Comparison of ENCODE assay signal across 8 cellular contexts in genomic region chr13:99200433-99201167, GRCh38. TPM values are rescaled to one million over a fixed set of nuclear protein-coding genes. Genes with fewer than 3 reads are reported as not detected.
DNase-seq lines count a peak whose midpoint lies in the region; ATAC-seq and TF ChIP-seq lines count a peak whose summit lies in the region.

Gene UBAC2 (plus strand): TSS chr13:99200854. CDS start chr13:99200909, 55 bp downstream.

- intact Hi-C loops in PC-9 (cut with micrococcal nuclease; ENCODE audit: unreplicated experiment): no loop called here

- H4K20me1 ChIP-seq in PC-9 (ENCODE audit: insufficient read depth): peaks cover 35% of the 10 kb centered on the region

- no peaks in the 10 kb centered on the region for H3K9me2 ChIP-seq in PC-9 (ENCODE audit: insufficient read depth)

- H3K9me3 ChIP-seq in PC-9 (ENCODE audit: insufficient read depth, low read depth): no peaks in the 10 kb centered on the region
- H3K9me3 ChIP-seq in esophagus (ENCODE audit: control insufficient read depth in 2 of 2, insufficient read depth in 1 of 2, low read depth in 1 of 2, low read length in 1 of 2): no peaks in the 10 kb centered on the region
- no peaks in the 10 kb centered on the region for H3K9me3 ChIP-seq in muscle layer of duodenum (ENCODE audit: control insufficient read depth in 1 of 2, low read length in 2 of 2)

- H3K4me1 ChIP-seq in PC-9 (replicated peaks; ENCODE audit: insufficient read depth) (peaks cover 57% of the 10 kb centered on the region), esophagus (ENCODE audit: control insufficient read depth in 2 of 2, insufficient read depth in 2 of 2, low read length in 1 of 2) (peaks cover 0 to 16% of the 10 kb centered on the region in 2 donors), muscle layer of duodenum (ENCODE audit: control insufficient read depth in 1 of 2, insufficient read depth in 2 of 2, low read length in 2 of 2) (peaks cover 0 to 13% of the 10 kb centered on the region in 2 donors)

- H3F3A ChIP-seq in PC-9 (ENCODE audit: insufficient read depth, low read depth): peaks cover 61% of the 10 kb centered on the region

- peak; percentile 63 for ATAC-seq in GM21619 (IDR thresholded peaks at IDR 0.05; ENCODE audit: unreplicated experiment)

- H3K27me3 ChIP-seq in PC-9 (ENCODE audit: insufficient read depth, low read depth): no peaks in the 10 kb centered on the region
- no peaks in the 10 kb centered on the region for H3K27me3 ChIP-seq in esophagus (ENCODE audit: control insufficient read depth in 1 of 2, insufficient read depth in 2 of 2, low read length in 2 of 2)
- H3K27me3 ChIP-seq in muscle layer of duodenum (ENCODE audit: low read depth, low read length): no peaks in the 10 kb centered on the region

- peaks cover 48% of the 10 kb centered on the region for H3K36me3 Mint-ChIP-seq in activated T-cell treated with anti-CD3 and anti-CD28 coated beads, Interleukin-2, amount 50 U/mL, for 24 hours (ENCODE audit: low read depth)

- H3K4me3 ChIP-seq in Jurkat, Clone E6-1 (ENCODE audit: low read length): peak within 1 kb of the TSS; percentile 93
- peak within 1 kb of the TSS; percentile 99 for H3K4me3 ChIP-seq in PC-9
- peak within 1 kb of the TSS; percentile 94 for H3K4me3 ChIP-seq in esophagus (ENCODE audit: low read depth in 1 of 2, low read length in 2 of 2)
- peak within 1 kb of the TSS; percentile 96 to 97 for H3K4me3 ChIP-seq in muscle layer of duodenum (ENCODE audit: low read depth in 1 of 2, low read length in 2 of 2)

- TF ChIP-seq CTCF in PC-9 (conservative IDR thresholded peaks at IDR 0.05): no peak

- H3K4me3 Mint-ChIP-seq in activated T-cell treated with anti-CD3 and anti-CD28 coated beads, Interleukin-2, amount 50 U/mL, for 24 hours: peak within 1 kb of the TSS; percentile 96

- peaks cover 71% of the 10 kb centered on the region for H3K4me1 Mint-ChIP-seq in activated T-cell treated with anti-CD3 and anti-CD28 coated beads, Interleukin-2, amount 50 U/mL, for 24 hours (ENCODE audit: low read depth)

- H2AFZ ChIP-seq in PC-9: peak within 1 kb of the TSS; percentile 89

- H3K79me2 ChIP-seq in PC-9 (ENCODE audit: low read depth): peaks cover 73% of the 10 kb centered on the region

- H3K36me3 ChIP-seq in PC-9 (ENCODE audit: low read depth) (peaks cover 6% of the 10 kb centered on the region), esophagus (ENCODE audit: control insufficient read depth in 2 of 2, insufficient read depth in 2 of 2, low read length in 1 of 2) (no peaks in the 10 kb centered on the region), muscle layer of duodenum (ENCODE audit: control insufficient read depth in 1 of 2, insufficient read depth in 2 of 2, low read length in 2 of 2) (no peaks in the 10 kb centered on the region)

- WGBS in esophagus, 2 donors: 0 to 1% methylated on average over 74 to 76 of the region's 76 CpGs

- CTCF ChIA-PET in PC-9 (lab: Charles Lee): no interaction called here

- H3K27me3 Mint-ChIP-seq in activated T-cell treated with anti-CD3 and anti-CD28 coated beads, Interleukin-2, amount 50 U/mL, for 24 hours: no peaks in the 10 kb centered on the region

- H3K27ac ChIP-seq in PC-9 (peak within 1 kb of the TSS; percentile 99), esophagus (ENCODE audit: low read depth in 2 of 2, low read length in 1 of 2) (peak within 1 kb of the TSS; percentile 98 to 100), muscle layer of duodenum (ENCODE audit: low read length) (peak within 1 kb of the TSS; percentile 87)

- peak within 1 kb of the TSS; percentile 97 for H3K27ac Mint-ChIP-seq in activated T-cell treated with anti-CD3 and anti-CD28 coated beads, Interleukin-2, amount 50 U/mL, for 24 hours

- H3K4me2 ChIP-seq in PC-9: peak within 1 kb of the TSS; percentile 94

- no peaks in the 10 kb centered on the region for H3K9me3 Mint-ChIP-seq in activated T-cell treated with anti-CD3 and anti-CD28 coated beads, Interleukin-2, amount 50 U/mL, for 24 hours

- DNase-seq in DMS53 (lab: John Stamatoyannopoulos, UW) (peak; percentile 85), PC-9 (peak; percentile 89 to 95)
- peak; percentile 93 for DNase-seq in Jurkat, Clone E6-1 (ENCODE audit: low read depth, low spot score)
- DNase-seq in activated T-cell treated with anti-CD3 and anti-CD28 coated beads, Interleukin-2, amount 50 U/mL, for 24 hours: peak; percentile 96
- peak; percentile 89 to 97 for DNase-seq in stimulated activated CD8-positive, alpha-beta memory T cell treated with anti-CD3 and anti-CD28 coated beads, Interleukin-7, amount 100 ng/mL, for 4 hours (ENCODE audit: low read depth in 2 of 2)

- BruUV-seq in PC-9 (replicated peaks; lab: Mats Ljungman, UMichigan): no TSS peak

- POLR2A ChIA-PET in PC-9 (lab: Charles Lee; ENCODE audit: unreplicated experiment): interaction anchor here (0.6 kb wide), 1 partner anchor 40 kb away, joined by 6 read pairs; no protein-coding TSS in a partner anchor

RNA-seq across cellular contexts. Expression of gene UBAC2, which starts in this region (rescaled TPM):
- polyA plus RNA-seq in Jurkat, Clone E6-1 (2012; ENCODE audit: insufficient read depth, insufficient read length): 51.1 TPM
- 80.3 and 82.2 TPM in 2 replicates for total RNA-seq in PC-9 (2021)
- polyA plus RNA-seq in esophagus: 10 to 100 TPM; 63.0 to 70.1 TPM

Comparison
In these comparisons a context has a peak if more than half of its experiments do, and no peak if none do; other contexts are left out.
1. Peak in every context shown above with its lines: DNase-seq, ATAC-seq, H3K4me3 ChIP-seq and H3K27ac ChIP-seq.